10 cellular contexts compared by ENCODE assay signal in genomic region chr1:173173388-173173787, GRCh38.
"Had no signal": no experiment of that assay in that cellular context is flagged by ENCODE, and none has a peak within 500 bp of the region (broad histone marks: within the 10 kb centered on the region; RNA-seq: fewer than 3 reads in every experiment).

No MANE protein-coding gene starts in this region.

- H3K9ac ChIP-seq: GM23248 had no signal

- DNase-seq: GM23248, GOT3, H7, H9, HFFc6 had no signal

- H3K4me2 ChIP-seq: GM23338 had no signal

- H3K4me1 ChIP-seq: HAP-1 had no signal

- FAIRE-seq: H1, H54 had no signal

- H3K27ac ChIP-seq: GM23248 had no signal

- H2AFZ ChIP-seq: GM23248, GM23338 had no signal

- ATAC-seq: GM23338, HCT116 had no signal

- H3K4me3 ChIP-seq: GM23248, GM23338, HAP-1 had no signal

- H3K36me3 ChIP-seq: HAP-1 had no signal
